In the genomic region with DNA sequence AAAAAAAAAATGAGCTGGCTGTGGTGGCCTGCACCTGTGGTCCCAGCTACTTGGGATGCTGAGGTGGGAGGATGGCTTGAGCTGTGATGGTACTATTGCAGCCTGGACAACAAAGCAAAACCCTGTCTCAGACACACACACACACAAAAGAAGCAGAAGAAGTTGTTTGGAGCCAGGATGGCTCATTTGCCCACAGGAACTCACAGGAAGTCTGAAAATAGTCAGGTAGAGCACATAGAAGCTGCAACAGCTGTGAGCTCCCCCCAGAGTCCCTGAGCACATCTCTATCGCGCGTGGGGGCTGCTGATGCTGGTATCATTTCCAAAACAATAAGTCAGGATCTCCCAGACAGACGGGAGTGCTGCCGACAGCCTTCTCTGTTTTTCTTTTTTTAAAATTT, we compare ENCODE assay signal across 18 cellular contexts. TPM values are rescaled to one million over a fixed set of nuclear protein-coding genes. Genes with fewer than 3 reads are reported as not detected.
DNase-seq lines count a peak whose midpoint lies in the region; ATAC-seq and TF ChIP-seq lines count a peak whose summit lies in the region.
"Had no signal": no experiment of that assay in that cellular context is flagged by ENCODE, and none has a peak within 500 bp of the region (broad histone marks: within the 10 kb centered on the region; RNA-seq: fewer than 3 reads in every experiment).

No MANE protein-coding gene starts in this region.

- no peaks in the 10 kb centered on the region for H3K36me3 Mint-ChIP-seq in activated B cell treated with CpG ODN at 0.5 μM for 24 hours (ENCODE audit: low read depth)
- H3K36me3 Mint-ChIP-seq: CD4-positive, CD25-positive, alpha-beta regulatory T cell had no signal

- CTCF ChIA-PET in activated B cell treated with CpG ODN at 0.5 μM for 24 hours (lab: Charles Lee): no interaction called here

- ATAC-seq in HG02798 (IDR thresholded peaks at IDR 0.05; ENCODE audit: poor library complexity, unreplicated experiment): peak; percentile 26
- peak; percentile 12 for ATAC-seq in activated B cell treated with CpG ODN at 0.5 μM for 24 hours (ENCODE audit: low read depth)
- ATAC-seq in HG02852 (IDR thresholded peaks at IDR 0.05; ENCODE audit: unreplicated experiment): no peak

- 25 to 37% (median 32%) methylated on average over 5 of the region's 5 CpGs for WGBS in spleen, 5 donors

- in situ Hi-C loops in GM13977 (cut with MboI; ENCODE audit: low pct_unique_long_range_greater_than_20kb, low sequenced_read_pairs, unreplicated experiment): no loop called here

- no peaks in the 10 kb centered on the region for H3K9me3 Mint-ChIP-seq in activated B cell treated with CpG ODN at 0.5 μM for 24 hours
- H3K9me3 Mint-ChIP-seq: CD4-positive, CD25-positive, alpha-beta regulatory T cell; HFFc6; T-helper 2 cell treated with Interferon-gamma antibody and Interleukin-4, amounts not matched to agents 5 μg/mL and 100 μg/mL, for 36 hours had no signal

- no peak overlapping the region; the same call in 1 of the 2 replicates for H3K4me3 ChIP-seq in GM12864 (ENCODE audit: low read depth, low read length)
- no peak overlapping the region for H3K4me3 ChIP-seq in spleen
- H3K4me3 ChIP-seq: SJSA1 had no signal

- no peaks in the 10 kb centered on the region for H3K9me3 ChIP-seq in spleen
- H3K9me3 ChIP-seq: SJSA1 had no signal

- H3K27ac Mint-ChIP-seq in activated B cell treated with CpG ODN at 0.5 μM for 24 hours: no peak overlapping the region
- H3K27ac Mint-ChIP-seq: CD4-positive, CD25-positive, alpha-beta regulatory T cell; HFFc6; T-helper 2 cell treated with Interferon-gamma antibody and Interleukin-4, amounts not matched to agents 5 μg/mL and 100 μg/mL, for 36 hours had no signal

- H3K27me3 Mint-ChIP-seq in activated B cell treated with CpG ODN at 0.5 μM for 24 hours: no peaks in the 10 kb centered on the region

- POLR2A ChIA-PET in activated B cell treated with CpG ODN at 0.5 μM for 24 hours (lab: Charles Lee): no interaction called here

- H3K4me1 ChIP-seq in spleen: peaks cover 0 to 35% (median 4%) of the 10 kb centered on the region in 6 donors
- H3K4me1 ChIP-seq: SJSA1 had no signal

- TF ChIP-seq CTCF in GM12864 (IDR thresholded peaks at IDR 0.05; ENCODE audit: low read depth, low read length, missing control alignments): no peak
- no peak for TF ChIP-seq CTCF in activated B cell treated with CpG ODN at 0.5 μM for 24 hours (IDR thresholded peaks at IDR 0.05)
- TF ChIP-seq CTCF in spleen (IDR thresholded peaks at IDR 0.05 in 8 of 11, conservative IDR thresholded peaks at IDR 0.05 in 3 of 11): no peak
- TF ChIP-seq CTCF in GM13977 (IDR thresholded peaks at IDR 0.05; ENCODE audit: extremely low read depth, insufficient read depth, missing control alignments): no peak

- no peaks in the 10 kb centered on the region for H3K27me3 ChIP-seq in spleen (replicated peaks in 1 of 7)
- H3K27me3 ChIP-seq: SJSA1 had no signal

- H3K27ac ChIP-seq in spleen (no peak overlapping the region), substantia nigra (ENCODE audit: low read depth, low read length, poor library complexity, severe bottlenecking) (no peak overlapping the region)
- H3K27ac ChIP-seq: SJSA1 had no signal

- DNase-seq in GM12864 (ENCODE audit: low read depth) (peak; percentile 46), activated B cell treated with CpG ODN at 0.5 μM for 24 hours (no peak), spleen (peak; percentile 68), substantia nigra (lab: John Stamatoyannopoulos, UW) (no peak), GM19240 (ENCODE audit: insufficient read length, low spot score) (no peak), GM13977 (ENCODE audit: low spot score) (no peak)
- DNase-seq: Calu3; CD4-positive, CD25-positive, alpha-beta regulatory T cell; DMS53; HFFc6; MV-4-11; NCI-H1417 treated with DMSO at 0.1 percent for 48 hours; NCI-H1930; NCI-H446 treated with DMSO at 0.1 percent for 48 hours had no signal

- intact Hi-C loops in activated B cell treated with CpG ODN at 0.5 μM for 24 hours (cut with micrococcal nuclease): loop anchor here (10.0 kb wide), 1 partner anchor 859 kb away; no protein-coding TSS in a partner anchor
- intact Hi-C loops in spleen (cut with DNase I; ENCODE audit: low total_unique reads): no loop called here

- no peak for TF ChIP-seq POLR2A in spleen (IDR thresholded peaks at IDR 0.05)

- H3K36me3 ChIP-seq in spleen: no peaks in the 10 kb centered on the region
- H3K36me3 ChIP-seq: SJSA1 had no signal

- H3K4me3 Mint-ChIP-seq in activated B cell treated with CpG ODN at 0.5 μM for 24 hours: no peak overlapping the region
- H3K4me3 Mint-ChIP-seq: CD4-positive, CD25-positive, alpha-beta regulatory T cell; HFFc6; T-helper 2 cell treated with Interferon-gamma antibody and Interleukin-4, amounts not matched to agents 5 μg/mL and 100 μg/mL, for 36 hours had no signal

- peaks cover 54% of the 10 kb centered on the region for H3K4me1 Mint-ChIP-seq in activated B cell treated with CpG ODN at 0.5 μM for 24 hours

RNA-seq across cellular contexts. Expression of gene DHRSX, which starts 13.4 kb away (rescaled TPM):
- 23.2 and 28.3 TPM in 2 replicates for total RNA-seq in activated B cell treated with CpG ODN at 0.5 μM for 24 hours
- total RNA-seq in spleen: 10 to 100 TPM; 18.7 to 29.6 (median 26.6) TPM
- 1 to 10 TPM; 5.5 to 9.2 (median 6.6) TPM for polyA plus RNA-seq in spleen

RNA-seq across cellular contexts. Expression of gene ZBED1, which starts 13.4 kb away (rescaled TPM):
- 49.5 and 50.1 TPM in 2 replicates for total RNA-seq in activated B cell treated with CpG ODN at 0.5 μM for 24 hours
- 10 to 100 TPM; 39.2 to 65.7 (median 45.1) TPM for total RNA-seq in spleen
- polyA plus RNA-seq in spleen: 10 to 100 TPM; 11.3 to 24.2 (median 14.5) TPM

Comparison
In these comparisons a context has a peak if more than half of its experiments do, and no peak if none do; other contexts are left out.
1. DNase-seq: peak in GM12864 (single experiment) and spleen (single experiment); none in activated B cell treated with CpG ODN at 0.5 μM for 24 hours (single experiment), substantia nigra (0 of 49), GM19240 (single experiment) and GM13977 (single experiment).